9 cellular contexts compared by ENCODE assay signal in the genomic region with DNA sequence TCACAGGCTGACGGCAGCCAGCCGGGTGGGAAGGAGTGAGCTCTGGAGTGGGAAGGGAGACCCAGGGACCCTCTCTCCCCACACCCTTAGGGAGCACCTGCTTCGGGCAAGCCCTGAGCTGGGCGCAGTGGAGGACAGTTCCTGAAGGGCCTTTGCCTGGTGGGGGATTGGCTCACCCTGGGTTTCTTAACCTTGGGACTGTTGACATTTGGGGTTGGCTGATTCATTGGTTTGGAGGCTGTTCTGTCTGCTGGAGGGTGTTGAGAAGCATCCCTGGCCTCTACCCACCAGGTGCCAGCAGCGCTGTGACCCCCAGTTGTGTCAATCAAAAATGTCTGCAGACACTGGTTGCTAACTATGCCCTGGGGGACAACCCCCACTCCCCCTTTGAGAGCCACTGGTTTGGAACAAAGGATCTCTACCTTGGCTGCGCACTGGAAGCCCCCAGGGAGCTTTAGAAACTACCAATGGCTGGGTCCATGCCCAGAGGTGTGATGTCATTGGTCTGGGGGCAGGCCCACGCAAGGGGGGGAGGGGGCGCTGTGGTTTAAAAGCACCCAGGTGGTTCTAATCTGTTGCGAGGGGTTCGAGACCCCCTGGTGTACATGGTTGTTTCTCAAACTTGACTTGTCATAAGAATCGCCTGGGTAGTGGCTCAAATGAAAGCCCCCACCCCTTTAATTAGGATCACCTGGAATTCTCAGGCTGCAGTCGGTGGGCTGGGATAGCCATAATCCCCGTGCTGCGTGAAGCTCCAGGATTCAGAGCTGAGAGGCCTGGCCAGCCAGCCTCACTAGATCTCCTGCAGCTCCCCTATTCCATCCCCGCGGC.
DNase-seq lines count a peak whose midpoint lies in the region; ATAC-seq and TF ChIP-seq lines count a peak whose summit lies in the region.
"Had no signal": no experiment of that assay in that cellular context is flagged by ENCODE, and none has a peak within 500 bp of the region (broad histone marks: within the 10 kb centered on the region; RNA-seq: fewer than 3 reads in every experiment).

No MANE protein-coding gene starts in this region.

- no peak for TF ChIP-seq EP300 in transverse colon (IDR thresholded peaks at IDR 0.05; ENCODE audit: low read depth)

- H3K9me3 ChIP-seq in Panc1 (ENCODE audit: control insufficient read depth, insufficient read depth, low read depth, low read length): no peaks in the 10 kb centered on the region
- no peaks in the 10 kb centered on the region for H3K9me3 ChIP-seq in iPS-18c (ENCODE audit: control insufficient read depth, insufficient read depth, low read length)
- no peaks in the 10 kb centered on the region for H3K9me3 ChIP-seq in transverse colon

- in situ Hi-C loops in Panc1 (cut with HindIII; ENCODE audit: low pct_unique_long_range_greater_than_20kb, low sequenced_read_pairs) (no loop called here), transverse colon (cut with MboI; ENCODE audit: low pct_ligation_motif_present in 1 of 4, low pct_unique_long_range_greater_than_20kb in 1 of 4, low sequenced_read_pairs in 3 of 4) (no loop called here)

- POLR2A ChIA-PET in Panc1 (lab: Charles Lee): no interaction called here

- 44 to 50% methylated on average over 2 to 16 of the region's 16 CpGs for WGBS in transverse colon (ENCODE audit: low coverage in 1 of 2), 2 donors

- no peak for TF ChIP-seq CTCF in Panc1 (IDR thresholded peaks at IDR 0.05)
- TF ChIP-seq CTCF in transverse colon (IDR thresholded peaks at IDR 0.05): no peak

- BruUV-seq in Panc1 (replicated peaks; lab: Mats Ljungman, UMichigan): no TSS peak

- no peak overlapping the region for H3K4me3 ChIP-seq in Panc1 (ENCODE audit: low read depth in 2 of 2, low read length in 2 of 2)
- H3K4me3 ChIP-seq in iPS-18c (ENCODE audit: insufficient read depth, low read depth, low read length): 0 out of 2 replicates have a peak overlapping the region, but pooled peaks have one; percentile 11
- no peak overlapping the region for H3K4me3 ChIP-seq in transverse colon

- ATAC-seq in Panc1 (peak; percentile 19; the same call in 1 of the 2 replicates), HG03095 (IDR thresholded peaks at IDR 0.05; ENCODE audit: unreplicated experiment) (no peak)

- TF ChIP-seq POLR2A in transverse colon (IDR thresholded peaks at IDR 0.05): no peak

- H3K36me3 ChIP-seq in Panc1 (ENCODE audit: control insufficient read depth, insufficient read depth, low read length) (no peaks in the 10 kb centered on the region), transverse colon (no peaks in the 10 kb centered on the region)

- CTCF ChIA-PET in Panc1 (lab: Charles Lee): interaction anchor here (0.6 to 1.1 kb wide), 4 partner anchors 45 to 313 kb away, joined by 3 to 9 read pairs (median 6); no protein-coding TSS in a partner anchor

- H3K4me1 ChIP-seq in Panc1 (ENCODE audit: control insufficient read depth, insufficient read depth, low read length) (peaks cover 67% of the 10 kb centered on the region), transverse colon (peaks cover 30 to 53% (median 49%) of the 10 kb centered on the region in 4 donors)

- DNase-seq in SKM-1 treated with dmso at 0.1 percent for 144 hours (lab: John Stamatoyannopoulos, UW; ENCODE audit: unreplicated experiment) (peak; percentile 22), SKM-1 (lab: John Stamatoyannopoulos, UW; ENCODE audit: unreplicated experiment) (no peak), Panc1 (ENCODE audit: low read depth, low spot score) (no peak), transverse colon (no peak), nucleus accumbens (lab: John Stamatoyannopoulos, UW) (no peak), activated T-cell treated with anti-CD3 and anti-CD28 coated beads for 4 hours (no peak)

- intact Hi-C loops in Panc1 (cut with micrococcal nuclease; ENCODE audit: unreplicated experiment): no loop called here
- intact Hi-C loops in transverse colon (cut with DNase I; ENCODE audit: low total_unique reads): no loop called here

- H3K27ac ChIP-seq in Panc1 (ENCODE audit: low read length): peak overlapping the region; percentile 67
- H3K27ac ChIP-seq in transverse colon: peak overlapping the region; percentile 54 to 77 (median 73)
- H3K27ac ChIP-seq: KMS-11 had no signal

- H3K27me3 ChIP-seq in Panc1 (ENCODE audit: control insufficient read depth, insufficient read depth, low read length) (no peaks in the 10 kb centered on the region), transverse colon (peaks cover 36% of the 10 kb centered on the region)
